16 cellular contexts compared by ENCODE assay signal in the genomic region with DNA sequence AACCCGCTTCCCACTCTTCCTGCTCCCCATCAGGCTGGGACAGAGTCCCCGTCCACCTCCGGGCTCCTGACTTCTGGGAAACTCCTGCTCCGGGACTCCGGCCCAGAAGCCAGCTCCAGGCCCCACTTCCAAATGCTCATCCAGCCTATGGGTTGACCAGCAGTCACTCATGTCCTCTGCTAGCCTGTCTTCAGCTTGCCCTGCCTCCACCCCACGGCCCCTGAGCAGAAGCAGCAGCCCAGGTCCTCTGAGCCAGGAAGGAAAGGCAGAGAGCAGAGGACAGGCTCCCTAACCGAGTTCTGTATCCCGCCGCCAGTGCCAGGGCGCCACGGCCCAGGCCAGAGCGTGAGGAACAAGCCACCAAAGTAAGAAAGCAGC.
DNase-seq lines count a peak whose midpoint lies in the region; ATAC-seq and TF ChIP-seq lines count a peak whose summit lies in the region.
"Had no signal": no experiment of that assay in that cellular context is flagged by ENCODE, and none has a peak within 500 bp of the region (broad histone marks: within the 10 kb centered on the region; RNA-seq: fewer than 3 reads in every experiment).

No MANE protein-coding gene starts in this region.

- H3K27ac Mint-ChIP-seq in dendritic cell treated with granulocyte-macrophage colony-stimulating factor and Interleukin-4, amounts not matched to agents 40 ng/mL and 50 ng/mL, for 4 days, result peak overlapping the region; percentile 26
- H3K27ac Mint-ChIP-seq in nephron, result peak overlapping the region; percentile 58 to 86 (median 66)
- H3K27ac Mint-ChIP-seq in activated CD4-positive, alpha-beta memory T cell treated with anti-CD3 and anti-CD28 coated beads, Interleukin-2, amount 10 ng/mL, durations not matched to agents 7 days and 5 days, result no peak overlapping the region
- H3K27ac Mint-ChIP-seq: CD8-positive, alpha-beta memory T cell had no signal

- DNase-seq in Right ventricle myocardium superior (peak; percentile 39), left ventricle myocardium superior (no peak), sciatic nerve (ENCODE audit: low spot score) (no peak), NCI-H2227 treated with DMSO at 0.1 percent for 48 hours (lab: John Stamatoyannopoulos, UW) (no peak), D341Med (ENCODE audit: low spot score) (no peak)
- no peak for DNase-seq in activated CD4-positive, alpha-beta memory T cell treated with anti-CD3 and anti-CD28 coated beads, Interleukin-2, amount 10 ng/mL, durations not matched to agents 7 days and 5 days
- DNase-seq: 8988T; CD8-positive, alpha-beta memory T cell; DND-41; GOT3; NCI-H1048; NCI-H1436 treated with DMSO at 0.1 percent for 48 hours; NCI-H2081 treated with DMSO at 0.1 percent for 48 hours; PC-9 had no signal

- no peak for TF ChIP-seq CTCF in nephron (IDR thresholded peaks at IDR 0.05; ENCODE audit: unreplicated experiment in 3 of 3)

- H3K36me3 Mint-ChIP-seq in dendritic cell treated with granulocyte-macrophage colony-stimulating factor and Interleukin-4, amounts not matched to agents 40 ng/mL and 50 ng/mL, for 4 days (ENCODE audit: low read depth), result no peaks in the 10 kb centered on the region
- peaks cover 5% of the 10 kb centered on the region for H3K36me3 Mint-ChIP-seq in nephron (ENCODE audit: low read depth)
- no peaks in the 10 kb centered on the region for H3K36me3 Mint-ChIP-seq in activated CD4-positive, alpha-beta memory T cell treated with anti-CD3 and anti-CD28 coated beads, Interleukin-2, amount 10 ng/mL, durations not matched to agents 7 days and 5 days (ENCODE audit: low read depth)
- H3K36me3 Mint-ChIP-seq: CD8-positive, alpha-beta memory T cell had no signal

- H3K4me1 Mint-ChIP-seq in dendritic cell treated with granulocyte-macrophage colony-stimulating factor and Interleukin-4, amounts not matched to agents 40 ng/mL and 50 ng/mL, for 4 days (ENCODE audit: low read depth), result peaks cover 38% of the 10 kb centered on the region
- H3K4me1 Mint-ChIP-seq in nephron, result peaks cover 31% of the 10 kb centered on the region
- H3K4me1 Mint-ChIP-seq in activated CD4-positive, alpha-beta memory T cell treated with anti-CD3 and anti-CD28 coated beads, Interleukin-2, amount 10 ng/mL, durations not matched to agents 7 days and 5 days, result peaks cover 16% of the 10 kb centered on the region

- no peaks in the 10 kb centered on the region for H3K9me3 Mint-ChIP-seq in dendritic cell treated with granulocyte-macrophage colony-stimulating factor and Interleukin-4, amounts not matched to agents 40 ng/mL and 50 ng/mL, for 4 days
- H3K9me3 Mint-ChIP-seq in nephron, result no peaks in the 10 kb centered on the region
- H3K9me3 Mint-ChIP-seq in activated CD4-positive, alpha-beta memory T cell treated with anti-CD3 and anti-CD28 coated beads, Interleukin-2, amount 10 ng/mL, durations not matched to agents 7 days and 5 days, result no peaks in the 10 kb centered on the region
- H3K9me3 Mint-ChIP-seq: CD8-positive, alpha-beta memory T cell had no signal

- H3K27me3 Mint-ChIP-seq in dendritic cell treated with granulocyte-macrophage colony-stimulating factor and Interleukin-4, amounts not matched to agents 40 ng/mL and 50 ng/mL, for 4 days, result peaks cover 6% of the 10 kb centered on the region
- H3K27me3 Mint-ChIP-seq in nephron (ENCODE audit: low read depth), result no peaks in the 10 kb centered on the region
- H3K27me3 Mint-ChIP-seq in activated CD4-positive, alpha-beta memory T cell treated with anti-CD3 and anti-CD28 coated beads, Interleukin-2, amount 10 ng/mL, durations not matched to agents 7 days and 5 days, result peaks cover 15% of the 10 kb centered on the region

- ATAC-seq in Right ventricle myocardium superior (ENCODE audit: poor library complexity), result no peak
- no peak for ATAC-seq in left ventricle myocardium superior
- ATAC-seq in sciatic nerve, result peak; percentile 22

- CTCF ChIA-PET in activated CD4-positive, alpha-beta memory T cell treated with anti-CD3 and anti-CD28 coated beads, Interleukin-2, amount 10 ng/mL, durations not matched to agents 7 days and 5 days (lab: Charles Lee), result no interaction called here

- POLR2A ChIA-PET in activated CD4-positive, alpha-beta memory T cell treated with anti-CD3 and anti-CD28 coated beads, Interleukin-2, amount 10 ng/mL, durations not matched to agents 7 days and 5 days (lab: Charles Lee), result interaction anchor here (1.4 kb wide), 1 partner anchor 83 kb away, joined by 3 read pairs; no protein-coding TSS in a partner anchor

- intact Hi-C loops in Right ventricle myocardium superior (cut with DNase I), result no loop called here
- intact Hi-C loops in left ventricle myocardium superior (cut with micrococcal nuclease), result no loop called here
- intact Hi-C loops in dendritic cell treated with granulocyte-macrophage colony-stimulating factor and Interleukin-4, amounts not matched to agents 40 ng/mL and 50 ng/mL, for 4 days (cut with micrococcal nuclease), result no loop called here
- intact Hi-C loops in sciatic nerve (cut with DNase I), result no loop called here

- H3K4me3 Mint-ChIP-seq in dendritic cell treated with granulocyte-macrophage colony-stimulating factor and Interleukin-4, amounts not matched to agents 40 ng/mL and 50 ng/mL, for 4 days, result no peak overlapping the region
- H3K4me3 Mint-ChIP-seq in nephron, result no peak overlapping the region
- no peak overlapping the region for H3K4me3 Mint-ChIP-seq in activated CD4-positive, alpha-beta memory T cell treated with anti-CD3 and anti-CD28 coated beads, Interleukin-2, amount 10 ng/mL, durations not matched to agents 7 days and 5 days
- H3K4me3 Mint-ChIP-seq: CD8-positive, alpha-beta memory T cell had no signal
